In genomic region chr1:226966683-226967082, GRCh38 we compare ENCODE assay signal across 21 cellular contexts. TPM values are rescaled to one million over a fixed set of nuclear protein-coding genes. Genes with fewer than 3 reads are reported as not detected.
DNase-seq lines count a peak whose midpoint lies in the region; ATAC-seq and TF ChIP-seq lines count a peak whose summit lies in the region.
"Had no signal": no experiment of that assay in that cellular context is flagged by ENCODE, and none has a peak within 500 bp of the region (broad histone marks: within the 10 kb centered on the region; RNA-seq: fewer than 3 reads in every experiment).

No MANE protein-coding gene starts in this region.

- H3K4me1 ChIP-seq in gastroesophageal sphincter = peaks cover 0 to 45% (median 4%) of the 10 kb centered on the region in 3 donors
- H3K4me1 ChIP-seq in gastrocnemius medialis = peaks cover 77 to 92% of the 10 kb centered on the region in 2 donors

- TF ChIP-seq CTCF in gastroesophageal sphincter (IDR thresholded peaks at IDR 0.05) (no peak), gastrocnemius medialis (IDR thresholded peaks at IDR 0.05 in 4 of 5, conservative IDR thresholded peaks at IDR 0.05 in 1 of 5) (no peak)

- intact Hi-C loops in Right ventricle myocardium inferior (cut with DNase I) = no loop called here
- intact Hi-C loops in cardiac septum (cut with DNase I) = no loop called here
- intact Hi-C loops in gastrocnemius medialis (cut with DNase I; ENCODE audit: low total_unique reads) = loop anchor here (1.0 kb wide), 1 partner anchor 23 kb away; no protein-coding TSS in a partner anchor

- in situ Hi-C loops in gastrocnemius medialis (cut with MboI; ENCODE audit: low sequenced_read_pairs in 4 of 4) = no loop called here

- TF ChIP-seq POLR2A in gastroesophageal sphincter (IDR thresholded peaks at IDR 0.05) (no peak), gastrocnemius medialis (IDR thresholded peaks at IDR 0.05) (no peak)

- TF ChIP-seq EP300 in Ishikawa (IDR thresholded peaks at IDR 0.05; ENCODE audit: borderline replicate concordance) (no peak), gastroesophageal sphincter (IDR thresholded peaks at IDR 0.05) (no peak)

- H3K4me3 ChIP-seq in gastroesophageal sphincter (no peak overlapping the region), gastrocnemius medialis (no peak overlapping the region)
- H3K4me3 ChIP-seq: GM23248 had no signal

- no peak for ATAC-seq in Right ventricle myocardium inferior
- no peak for ATAC-seq in gastroesophageal sphincter
- no peak for ATAC-seq in gastrocnemius medialis
- ATAC-seq in stimulated activated naive CD8-positive, alpha-beta T cell treated with anti-CD3 and anti-CD28 coated beads, Interleukin-15, Interleukin-2, amounts not matched to agents 100 U/mL and 50 U/mL, for 24 hours = no peak

- H3K27me3 ChIP-seq in gastroesophageal sphincter (no peaks in the 10 kb centered on the region), gastrocnemius medialis (no peaks in the 10 kb centered on the region)

- H3K9me3 ChIP-seq in gastroesophageal sphincter = peaks cover 0 to 8% (median 0%) of the 10 kb centered on the region in 3 donors
- no peaks in the 10 kb centered on the region for H3K9me3 ChIP-seq in gastrocnemius medialis

- no peak for TF ChIP-seq RAD21 in Ishikawa (IDR thresholded peaks at IDR 0.05; ENCODE audit: low read depth)

- H3K36me3 ChIP-seq in gastroesophageal sphincter (peaks cover 0 to 83% of the 10 kb centered on the region in 2 donors), gastrocnemius medialis (peaks cover 0 to 35% of the 10 kb centered on the region in 2 donors)

- H3K27ac ChIP-seq in gastroesophageal sphincter (peak overlapping the region in 3 of 4 donors; percentile 50 to 74 (median 59)), gastrocnemius medialis (peak overlapping the region; percentile 99)
- H3K27ac ChIP-seq: GM23248 had no signal

- DNase-seq in Right ventricle myocardium inferior (ENCODE audit: missing footprints) (peak; percentile 17), cardiac septum (ENCODE audit: low spot score) (no peak), gastrocnemius medialis (peak in 1 of 2 donors; percentile 29)
- DNase-seq in activated CD4-positive, CD25-positive, alpha-beta regulatory T cell treated with anti-CD3 and anti-CD28 coated beads, Interleukin-2, amount 50 U/mL, for 72 hours = no peak
- DNase-seq in stimulated activated CD8-positive, alpha-beta memory T cell treated with anti-CD3 and anti-CD28 coated beads, Interleukin-4, amount 100 ng/mL, for 48 hours = no peak
- DNase-seq in stimulated activated naive CD8-positive, alpha-beta T cell treated with anti-CD3 and anti-CD28 coated beads, Interleukin-15, Interleukin-2, amounts not matched to agents 100 U/mL and 50 U/mL, for 24 hours = no peak
- DNase-seq: CD4-positive, alpha-beta T cell; GM23248; H9; HFFc6; NCI-H1048; NCI-H1417; NCI-H1694; NCI-H2029 treated with DMSO at 0.1 percent for 48 hours; NCI-H446 treated with DMSO at 0.1 percent for 48 hours; NCI-H526; NCI-H82; NK-92 treated with Interleukin-12 subunit alpha and Interleukin-12 subunit beta, amount 100 ng/mL, for 24 hours; PC-3 had no signal

- WGBS in gastroesophageal sphincter (ENCODE audit: low coverage in 1 of 2), 2 donors = 61 to 88% methylated on average over 4 of the region's 4 CpGs

TF ChIP-seq in Ishikawa, 13 proteins besides CTCF, POLR2A, EP300 and RAD21:
- TF ChIP-seq TAF1 (IDR thresholded peaks at IDR 0.05; ENCODE audit: low read depth) = no peak
- TF ChIP-seq, protein P1, sequence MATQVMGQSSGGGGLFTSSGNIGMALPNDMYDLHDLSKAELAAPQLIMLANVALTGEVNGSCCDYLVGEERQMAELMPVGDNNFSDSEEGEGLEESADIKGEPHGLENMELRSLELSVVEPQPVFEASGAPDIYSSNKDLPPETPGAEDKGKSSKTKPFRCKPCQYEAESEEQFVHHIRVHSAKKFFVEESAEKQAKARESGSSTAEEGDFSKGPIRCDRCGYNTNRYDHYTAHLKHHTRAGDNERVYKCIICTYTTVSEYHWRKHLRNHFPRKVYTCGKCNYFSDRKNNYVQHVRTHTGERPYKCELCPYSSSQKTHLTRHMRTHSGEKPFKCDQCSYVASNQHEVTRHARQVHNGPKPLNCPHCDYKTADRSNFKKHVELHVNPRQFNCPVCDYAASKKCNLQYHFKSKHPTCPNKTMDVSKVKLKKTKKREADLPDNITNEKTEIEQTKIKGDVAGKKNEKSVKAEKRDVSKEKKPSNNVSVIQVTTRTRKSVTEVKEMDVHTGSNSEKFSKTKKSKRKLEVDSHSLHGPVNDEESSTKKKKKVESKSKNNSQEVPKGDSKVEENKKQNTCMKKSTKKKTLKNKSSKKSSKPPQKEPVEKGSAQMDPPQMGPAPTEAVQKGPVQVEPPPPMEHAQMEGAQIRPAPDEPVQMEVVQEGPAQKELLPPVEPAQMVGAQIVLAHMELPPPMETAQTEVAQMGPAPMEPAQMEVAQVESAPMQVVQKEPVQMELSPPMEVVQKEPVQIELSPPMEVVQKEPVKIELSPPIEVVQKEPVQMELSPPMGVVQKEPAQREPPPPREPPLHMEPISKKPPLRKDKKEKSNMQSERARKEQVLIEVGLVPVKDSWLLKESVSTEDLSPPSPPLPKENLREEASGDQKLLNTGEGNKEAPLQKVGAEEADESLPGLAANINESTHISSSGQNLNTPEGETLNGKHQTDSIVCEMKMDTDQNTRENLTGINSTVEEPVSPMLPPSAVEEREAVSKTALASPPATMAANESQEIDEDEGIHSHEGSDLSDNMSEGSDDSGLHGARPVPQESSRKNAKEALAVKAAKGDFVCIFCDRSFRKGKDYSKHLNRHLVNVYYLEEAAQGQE (IDR thresholded peaks at IDR 0.05; ENCODE audit: low read depth) = peak; percentile 60
TF ChIP-seq in Ishikawa: peak in this region for 1.

RNA-seq across cellular contexts. Expression of gene COQ8A, which starts 26.6 kb away (rescaled TPM):
- 412 TPM for total RNA-seq in Right ventricle myocardium inferior
- total RNA-seq in cardiac septum = 168 TPM
- 10 to 100 TPM; 53.2 to 94.0 (median 80.8) TPM for total RNA-seq in gastroesophageal sphincter
- 1,000 to 10,000 TPM in 3 of 4 donors, 100 to 1,000 TPM in 1; 950 to 2,403 (median 1,384) TPM for total RNA-seq in gastrocnemius medialis
